ENCODE assay signal across 8 cellular contexts in the genomic region with DNA sequence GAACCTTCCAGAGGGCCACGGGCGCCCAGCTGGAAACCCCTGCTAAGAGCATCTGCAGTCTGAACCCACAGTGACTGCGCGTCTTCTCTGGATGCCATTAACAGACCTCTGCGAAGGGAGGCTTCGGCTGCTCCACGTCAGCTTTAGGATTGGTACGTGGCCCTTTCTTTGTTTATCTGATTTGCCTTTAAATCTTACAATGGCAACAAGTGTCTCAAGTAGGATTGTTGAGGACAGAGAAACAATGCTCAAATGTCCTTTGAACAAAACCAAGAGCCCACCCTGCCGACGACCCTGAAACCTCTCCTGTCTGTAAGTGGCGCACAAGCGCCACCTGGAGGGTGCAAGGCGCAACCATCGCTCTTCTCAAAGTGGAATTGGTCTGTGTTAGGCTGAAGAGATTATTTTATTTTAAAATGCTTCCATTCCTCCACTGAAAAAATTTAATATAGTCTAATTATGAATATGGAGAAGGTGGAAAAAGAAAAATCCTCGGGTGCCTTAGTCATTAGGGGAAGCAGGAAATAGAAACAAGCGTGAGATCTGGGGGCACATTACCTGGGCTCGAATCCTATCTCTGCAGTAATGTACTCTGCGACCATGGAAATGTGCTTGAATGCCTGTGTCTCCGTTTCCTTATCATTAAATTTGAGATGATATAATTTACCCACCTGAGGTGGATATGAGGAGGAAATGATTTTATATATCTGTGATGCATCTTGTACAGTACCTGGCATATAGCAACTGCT.
DNase-seq lines count a peak whose midpoint lies in the region; ATAC-seq and TF ChIP-seq lines count a peak whose summit lies in the region.

No MANE protein-coding gene starts in this region.

- DNase-seq in DMS114 treated with DMSO at 0.1 percent for 48 hours (lab: John Stamatoyannopoulos, UW; ENCODE audit: unreplicated experiment), result peak; percentile 24
- peak; percentile 11 for DNase-seq in NCI-H2081 treated with DMSO at 0.1 percent for 48 hours (lab: John Stamatoyannopoulos, UW)
- DNase-seq in activated CD8-positive, alpha-beta memory T cell treated with anti-CD3 and anti-CD28 coated beads, Interleukin-2, amount 50 U/mL, for 48 hours, result peak; percentile 54
- DNase-seq in foreskin keratinocyte, result no peak
- no peak for DNase-seq in DMS79 treated with DMSO at 0.1 percent for 48 hours (lab: John Stamatoyannopoulos, UW)
- DNase-seq in cerebellum (ENCODE audit: low spot score), result no peak

- no peak overlapping the region for H3K4me3 ChIP-seq in neutrophil (ENCODE audit: low read depth in 1 of 2, low read length in 1 of 2)

- TF ChIP-seq CTCF in foreskin keratinocyte (conservative IDR thresholded peaks at IDR 0.05) (peak; percentile 94), neutrophil (IDR thresholded peaks at IDR 0.05) (peak; percentile 36)

- H3K4me1 ChIP-seq in foreskin keratinocyte (no peaks in the 10 kb centered on the region), neutrophil (ENCODE audit: control insufficient read depth in 1 of 2, insufficient read depth in 1 of 2, low read depth in 1 of 2, low read length in 1 of 2) (no peaks in the 10 kb centered on the region)

- H3K27ac ChIP-seq in foreskin keratinocyte (no peak overlapping the region), neutrophil (no peak overlapping the region)

- H3K9me3 ChIP-seq in neutrophil, result no peaks in the 10 kb centered on the region

- H3K36me3 ChIP-seq in neutrophil, result no peaks in the 10 kb centered on the region

- peak; percentile 61 for ATAC-seq in GM21619 (IDR thresholded peaks at IDR 0.05; ENCODE audit: unreplicated experiment)
- ATAC-seq in foreskin keratinocyte, result peak; percentile 78

- no peaks in the 10 kb centered on the region for H3K27me3 ChIP-seq in foreskin keratinocyte
- peaks cover 69% of the 10 kb centered on the region for H3K27me3 ChIP-seq in neutrophil

Comparison
In these comparisons a context has a peak if more than half of its experiments do, and no peak if none do; other contexts are left out.
1. DNase-seq: peak in DMS114 treated with DMSO at 0.1 percent for 48 hours (single experiment), NCI-H2081 treated with DMSO at 0.1 percent for 48 hours (single experiment) and activated CD8-positive, alpha-beta memory T cell treated with anti-CD3 and anti-CD28 coated beads, Interleukin-2, amount 50 U/mL, for 48 hours (single experiment); none in foreskin keratinocyte (0 of 2), DMS79 treated with DMSO at 0.1 percent for 48 hours (single experiment) and cerebellum (single experiment).